1 cellular context compared by ENCODE assay signal in the genomic region with DNA sequence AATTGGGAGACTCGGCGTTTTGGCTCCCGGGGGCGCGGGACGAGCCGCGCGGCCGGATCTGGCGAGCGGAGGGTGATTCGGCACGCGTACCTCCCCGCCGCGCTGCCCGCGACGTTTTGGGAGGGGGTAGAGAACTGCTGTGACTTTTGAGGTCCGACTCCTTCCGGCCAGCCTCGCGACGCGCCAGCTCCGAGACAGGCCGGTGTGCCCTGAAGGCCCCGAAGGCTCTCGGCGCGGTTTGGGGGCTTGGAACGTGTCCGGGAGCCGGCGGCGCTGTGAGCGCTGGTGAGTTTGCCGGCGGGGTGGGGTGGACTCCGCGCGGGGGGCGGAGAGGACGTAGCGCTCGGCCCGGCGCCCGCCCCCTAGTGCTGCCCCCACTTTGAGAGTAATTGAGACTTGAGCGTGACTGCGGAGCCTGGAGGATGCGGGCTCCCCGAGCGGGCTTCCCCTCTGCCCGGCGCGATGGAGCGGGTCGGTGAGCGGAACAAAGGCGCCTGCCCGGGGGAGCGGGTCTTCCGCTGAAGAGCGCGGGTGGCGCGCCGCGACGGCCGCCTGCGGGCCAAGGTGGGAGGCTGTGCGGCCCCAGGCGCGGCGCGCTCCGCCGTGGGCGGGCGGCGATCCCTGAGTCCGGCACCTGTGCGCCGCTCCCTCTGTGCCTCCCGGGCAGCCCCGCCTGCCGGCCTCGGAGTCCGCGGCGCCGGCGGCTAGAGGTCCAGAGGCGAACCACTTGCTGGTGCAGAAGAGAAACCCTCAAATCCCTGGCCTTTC.
A peak's percentile ranks its signal among the peaks of the same experiment; 100 is the strongest.
TF ChIP-seq lines count a peak whose summit lies in the region.

GALNT17 (plus strand) TSS at position 392 of the 768 bp plus-strand sequence.

TF ChIP-seq in H1, 55 proteins besides CTCF, POLR2A, EP300 and RAD21 (continued from another document):
- no peak for TF ChIP-seq TCF12 (IDR thresholded peaks at IDR 0.05; ENCODE audit: low read depth, low read length)
- 0 out of 4 replicates have a peak, but pooled peaks of 1 of the 2 experiments have one; percentile 1 for TF ChIP-seq SIN3A (conservative IDR thresholded peaks at IDR 0.05 in 1 of 2, IDR thresholded peaks at IDR 0.05 in 1 of 2; ENCODE audit: low read depth in 1 of 2, low read length in 2 of 2)
- peak; percentile 73; the same call in 1 of the 2 replicates for TF ChIP-seq RBBP5 (IDR thresholded peaks at IDR 0.05; ENCODE audit: borderline replicate concordance, low read depth, low read length)
- no peak; the same call in 1 of the 2 replicates for TF ChIP-seq TAF1 (IDR thresholded peaks at IDR 0.05; ENCODE audit: low read depth, low read length)
- TF ChIP-seq RNF2 (IDR thresholded peaks at IDR 0.05; ENCODE audit: borderline replicate concordance, low read depth, low read length, missing control alignments, poor library complexity, severe bottlenecking), result peak; percentile 15
- no peak for TF ChIP-seq SP2 (IDR thresholded peaks at IDR 0.05; ENCODE audit: low read length)
- TF ChIP-seq CHD2 (IDR thresholded peaks at IDR 0.05; ENCODE audit: low read length), result no peak
- TF ChIP-seq CREB1 (IDR thresholded peaks at IDR 0.05), result no peak
- TF ChIP-seq HDAC2 (IDR thresholded peaks at IDR 0.05; ENCODE audit: borderline replicate concordance in 1 of 2, low read depth in 2 of 2, low read length in 2 of 2), result no peak
- TF ChIP-seq CBX8 (IDR thresholded peaks at IDR 0.05; ENCODE audit: borderline replicate concordance, low read depth, low read length), result no peak
- no peak for TF ChIP-seq TEAD4 (IDR thresholded peaks at IDR 0.05; ENCODE audit: low read depth, low read length)
- no peak for TF ChIP-seq CEBPB (IDR thresholded peaks at IDR 0.05; ENCODE audit: low read depth, low read length)
- TF ChIP-seq, protein P1, sequence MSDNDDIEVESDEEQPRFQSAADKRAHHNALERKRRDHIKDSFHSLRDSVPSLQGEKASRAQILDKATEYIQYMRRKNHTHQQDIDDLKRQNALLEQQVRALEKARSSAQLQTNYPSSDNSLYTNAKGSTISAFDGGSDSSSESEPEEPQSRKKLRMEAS (IDR thresholded peaks at IDR 0.05), result no peak
- no peak for TF ChIP-seq ASH2L (IDR thresholded peaks at IDR 0.05; ENCODE audit: low read length)
- TF ChIP-seq USF2 (IDR thresholded peaks at IDR 0.05; ENCODE audit: low read length), result no peak
- no peak for TF ChIP-seq SAP30 (IDR thresholded peaks at IDR 0.05; ENCODE audit: insufficient read depth, insufficient replicate concordance, low read length)
- TF ChIP-seq JUND (IDR thresholded peaks at IDR 0.05; ENCODE audit: low read length), result no peak
- TF ChIP-seq NRF1 (IDR thresholded peaks at IDR 0.05; ENCODE audit: low read depth, low read length), result no peak
- no peak for TF ChIP-seq CTBP2 (IDR thresholded peaks at IDR 0.05; ENCODE audit: borderline replicate concordance, insufficient read depth, insufficient read length, low read length)
- no peak for TF ChIP-seq POLR2AphosphoS5 (IDR thresholded peaks at IDR 0.05; ENCODE audit: low read depth, low read length)
- TF ChIP-seq BACH1 (IDR thresholded peaks at IDR 0.05; ENCODE audit: low read length), result no peak
- peak; percentile 87 for TF ChIP-seq KDM4A (IDR thresholded peaks at IDR 0.05; ENCODE audit: low read depth, low read length, severe bottlenecking)
- TF ChIP-seq TAF7 (optimal IDR thresholded peaks at IDR 0.05; ENCODE audit: borderline replicate concordance, low read depth, low read length), result peak; percentile 59
- TF ChIP-seq MAFK (IDR thresholded peaks at IDR 0.05; ENCODE audit: low read depth, low read length), result no peak
- peak; percentile 8; the same call in 1 of the 2 replicates for TF ChIP-seq SUZ12 (IDR thresholded peaks at IDR 0.05; ENCODE audit: low read length)
- no peak for TF ChIP-seq BRCA1 (IDR thresholded peaks at IDR 0.05; ENCODE audit: low read depth, low read length)
- no peak; the same call in 1 of the 2 replicates for TF ChIP-seq TBP (IDR thresholded peaks at IDR 0.05; ENCODE audit: low read depth, low read length)
- TF ChIP-seq POU5F1 (IDR thresholded peaks at IDR 0.05; ENCODE audit: low read depth, low read length), result no peak
- TF ChIP-seq YY1 (IDR thresholded peaks at IDR 0.05; ENCODE audit: low read depth, low read length), result no peak
- TF ChIP-seq SP1 (IDR thresholded peaks at IDR 0.05; ENCODE audit: low read depth, low read length), result no peak
- TF ChIP-seq NANOG (IDR thresholded peaks at IDR 0.05; ENCODE audit: insufficient read depth, low read depth, low read length, poor library complexity, severe bottlenecking), result no peak
